In the genomic region with DNA sequence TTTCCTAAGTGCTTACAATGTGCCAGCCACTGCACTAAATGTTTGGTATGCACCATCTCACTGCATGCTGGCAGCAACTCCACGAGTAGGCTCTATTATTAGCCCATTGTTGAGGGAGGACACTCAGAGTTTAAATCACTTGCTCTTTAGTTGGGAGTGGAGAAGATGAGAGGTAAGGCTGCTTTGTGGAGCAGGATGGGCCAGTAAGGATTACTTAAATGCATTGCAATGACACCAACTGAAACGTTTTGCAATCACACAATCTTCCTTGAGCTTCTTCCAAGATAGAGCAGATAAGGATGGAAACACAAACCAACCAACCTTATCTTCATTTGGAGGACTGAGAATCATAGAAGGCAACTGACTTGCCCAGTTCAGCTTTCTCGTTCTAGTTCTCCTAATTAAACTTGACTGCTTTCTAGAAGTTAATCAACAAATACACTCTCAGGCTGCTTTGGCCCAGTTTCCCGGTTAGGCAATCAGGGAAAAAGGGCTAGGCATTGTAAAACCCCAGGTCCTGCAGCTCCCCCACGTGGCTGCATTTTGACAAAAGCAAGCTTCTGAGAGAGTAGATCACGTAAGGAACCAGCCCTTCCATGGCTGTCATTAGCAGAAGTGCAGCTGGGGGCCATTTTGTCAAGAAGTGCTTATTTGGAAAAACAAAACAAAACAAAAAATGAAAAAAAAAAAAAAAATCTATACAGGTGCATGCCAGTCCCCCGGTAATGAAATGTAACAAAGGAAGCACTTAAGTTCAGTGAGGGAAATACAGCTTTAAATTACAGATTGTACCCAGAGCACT, we compare ENCODE assay signal across 8 cellular contexts.
DNase-seq lines count a peak whose midpoint lies in the region; ATAC-seq, FAIRE-seq and TF ChIP-seq lines count a peak whose summit lies in the region.

No MANE protein-coding gene starts in this region.

- H2BK12ac ChIP-seq in H1 (ENCODE audit: low read depth, low read length) = peak overlapping the region; percentile 95

- TF ChIP-seq CTCF in AG09309 (IDR thresholded peaks at IDR 0.05; ENCODE audit: control insufficient read depth, insufficient read depth, low read depth, low read length, missing control alignments) (peak; percentile 81), H1 (IDR thresholded peaks at IDR 0.05; ENCODE audit: control extremely low read depth in 1 of 3, insufficient read depth in 1 of 3, low read depth in 1 of 3, low read length in 3 of 3) (peak; percentile 57 to 89 (median 82))

- H3K4me3 ChIP-seq in AG09309 (ENCODE audit: control insufficient read depth, low read depth, low read length) (no peak overlapping the region), H1 (ENCODE audit: extremely low read depth in 1 of 4, insufficient read depth in 2 of 4, low read depth in 3 of 4, low read length in 4 of 4) (peak overlapping the region in 2 of 4 experiments; percentile 13 to 48; a peak in 2 of 8 replicates), mesodermal cell (ENCODE audit: extremely low read depth, insufficient read depth, low read length, poor library complexity, severe bottlenecking) (peak overlapping the region; percentile 9)

- H3K4me1 Mint-ChIP-seq in activated CD4-positive, alpha-beta memory T cell treated with anti-CD3 and anti-CD28 coated beads, Interleukin-2, amount 10 ng/mL, durations not matched to agents 7 days and 5 days = peaks cover 39% of the 10 kb centered on the region

- no peak for FAIRE-seq in H1 (lab: Jason Lieb, UNC)

- H3K4me3 Mint-ChIP-seq in activated CD4-positive, alpha-beta memory T cell treated with anti-CD3 and anti-CD28 coated beads, Interleukin-2, amount 10 ng/mL, durations not matched to agents 7 days and 5 days = no peak overlapping the region

- CTCF ChIA-PET in activated CD4-positive, alpha-beta memory T cell treated with anti-CD3 and anti-CD28 coated beads, Interleukin-2, amount 10 ng/mL, durations not matched to agents 7 days and 5 days (lab: Charles Lee) = interaction anchor here (0.6 to 10.3 kb wide), 37 partner anchors 9 to 1612 kb away, joined by 3 to 100 read pairs (median 4); a partner anchor contains a TSS
- CTCF ChIA-PET in H1 (lab: Charles Lee; ENCODE audit: partially characterized antibody) = interaction anchor here (0.5 to 8.8 kb wide), 35 partner anchors 10 to 394 kb away, joined by 3 to 102 read pairs (median 4); no protein-coding TSS in a partner anchor

- H3K27ac Mint-ChIP-seq in activated CD4-positive, alpha-beta memory T cell treated with anti-CD3 and anti-CD28 coated beads, Interleukin-2, amount 10 ng/mL, durations not matched to agents 7 days and 5 days = no peak overlapping the region

- DNase-seq in AG09309 (ENCODE audit: low read depth) = peak; percentile 89
- peak; percentile 81 for DNase-seq in NCI-H524 treated with DMSO at 0.1 percent for 48 hours (lab: John Stamatoyannopoulos, UW)
- DNase-seq in activated CD4-positive, alpha-beta memory T cell treated with anti-CD3 and anti-CD28 coated beads, Interleukin-2, amount 10 ng/mL, durations not matched to agents 7 days and 5 days = peak; percentile 81
- DNase-seq in H1 (ENCODE audit: low read depth in 1 of 2, low spot score in 2 of 2) = peak; percentile 77 to 92
- DNase-seq in stimulated activated CD8-positive, alpha-beta memory T cell treated with anti-CD3 and anti-CD28 coated beads, Interleukin-15, amount 100 ng/mL, for 48 hours (ENCODE audit: low read depth in 2 of 2) = peak; percentile 47 to 63

- H3K14ac ChIP-seq in H1 (ENCODE audit: insufficient read length) = no peak overlapping the region

- H3K4ac ChIP-seq in H1 (replicated peaks; ENCODE audit: insufficient read length, low read depth, low read length) = peak overlapping the region; percentile 10

- H3K4me1 ChIP-seq in H1 (replicated peaks in 1 of 4; ENCODE audit: control insufficient read depth in 3 of 4, insufficient read depth in 4 of 4, low read length in 3 of 4) (peaks cover 6 to 25% (median 17%) of the 10 kb centered on the region in 4 experiments), mesodermal cell (ENCODE audit: control insufficient read depth, insufficient read depth, low read length, poor library complexity, severe bottlenecking) (peaks cover 49% of the 10 kb centered on the region)

- no peaks in the 10 kb centered on the region for H3K79me2 ChIP-seq in H1 (ENCODE audit: control insufficient read depth in 1 of 2, insufficient read depth in 2 of 2, low read length in 2 of 2)

- peak; percentile 97 to 99 for TF ChIP-seq RAD21 in H1 (IDR thresholded peaks at IDR 0.05 in 1 of 2, conservative IDR thresholded peaks at IDR 0.05 in 1 of 2; ENCODE audit: low read depth in 2 of 2, low read length in 2 of 2)

- peak overlapping the region in 1 of 4 experiments; percentile 41; a peak in 1 of 7 replicates for H3K9ac ChIP-seq in H1 (replicated peaks in 1 of 4; ENCODE audit: extremely low read depth in 1 of 4, low read depth in 3 of 4, low read length in 3 of 4)

- WGBS in H1 (ENCODE audit: extremely low coverage in 1 of 2, insufficient coverage in 1 of 2, insufficient read length in 1 of 2, insufficient replicate concordance in 2 of 2, low coverage in 1 of 2, low lambda C conversion rate in 2 of 2, missing lambda C conversion rate in 1 of 2), 2 experiments = 15% methylated on average over 7 of the region's 7 CpGs; no CpG with 5 or more reads in 1 of the 2 experiments
- 4 to 10% methylated on average over 5 to 6 of the region's 7 CpGs for WGBS in mesodermal cell (ENCODE audit: insufficient coverage in 2 of 2), 2 experiments

- ATAC-seq in GM18858 (IDR thresholded peaks at IDR 0.05; ENCODE audit: unreplicated experiment) (peak; percentile 45), HG03175 (IDR thresholded peaks at IDR 0.05; ENCODE audit: unreplicated experiment) (peak; percentile 71)

- H2BK5ac ChIP-seq in H1 (ENCODE audit: low read depth, low read length) = peak overlapping the region; percentile 76; the same call in 1 of the 2 replicates

- no peaks in the 10 kb centered on the region for H3K9me3 ChIP-seq in H1 (ENCODE audit: insufficient read depth in 2 of 2, low read depth in 1 of 2, low read length in 1 of 2)
- no peaks in the 10 kb centered on the region for H3K9me3 ChIP-seq in mesodermal cell (ENCODE audit: control insufficient read depth, low read length)

- peak overlapping the region; percentile 49 for H4K5ac ChIP-seq in H1 (ENCODE audit: insufficient read length, low read depth, low read length)

- no peaks in the 10 kb centered on the region for H4K20me1 ChIP-seq in H1 (replicated peaks in 1 of 2; ENCODE audit: control insufficient read depth in 1 of 2, insufficient read depth in 2 of 2, low read length in 2 of 2)

- no peak for TF ChIP-seq POLR2A in H1 (IDR thresholded peaks at IDR 0.05; ENCODE audit: control extremely low read depth in 1 of 2, low read depth in 2 of 2, low read length in 2 of 2)

- peak overlapping the region; percentile 46; the same call in 1 of the 2 replicates for H2BK15ac ChIP-seq in H1 (ENCODE audit: low read length)

- H3K27me3 Mint-ChIP-seq in activated CD4-positive, alpha-beta memory T cell treated with anti-CD3 and anti-CD28 coated beads, Interleukin-2, amount 10 ng/mL, durations not matched to agents 7 days and 5 days = no peaks in the 10 kb centered on the region

- peak overlapping the region; percentile 92 for H2AFZ ChIP-seq in H1 (ENCODE audit: low read length)

- peak overlapping the region; percentile 4 for H4K91ac ChIP-seq in H1 (replicated peaks; ENCODE audit: insufficient read length, low read length)

- H3K79me1 ChIP-seq in H1 (ENCODE audit: low read depth, low read length) = no peaks in the 10 kb centered on the region

- no peaks in the 10 kb centered on the region for H3K36me3 ChIP-seq in H1 (ENCODE audit: control insufficient read depth in 2 of 4, insufficient read depth in 4 of 4, low read length in 3 of 4)
- no peaks in the 10 kb centered on the region for H3K36me3 ChIP-seq in mesodermal cell (ENCODE audit: control insufficient read depth, insufficient read depth, low read length)

- peak overlapping the region; percentile 35 for H3K27ac ChIP-seq in H1 (ENCODE audit: low read depth, low read length)
- peak overlapping the region; percentile 93 for H3K27ac ChIP-seq in mesodermal cell (ENCODE audit: low read depth, low read length, severe bottlenecking)

- POLR2A ChIA-PET in activated CD4-positive, alpha-beta memory T cell treated with anti-CD3 and anti-CD28 coated beads, Interleukin-2, amount 10 ng/mL, durations not matched to agents 7 days and 5 days (lab: Charles Lee) = interaction anchor here (0.8 to 2.5 kb wide), 6 partner anchors 297 to 360 kb away, joined by 3 to 13 read pairs (median 6); a partner anchor contains a TSS
- POLR2A ChIA-PET in H1 (lab: Charles Lee; ENCODE audit: partially characterized antibody) = interaction anchor here (0.6 to 1.6 kb wide), 6 partner anchors 25 to 374 kb away, joined by 3 to 4 read pairs (median 3); no protein-coding TSS in a partner anchor

- no peak overlapping the region for H2AK5ac ChIP-seq in H1 (ENCODE audit: low read depth, low read length)

- H4K8ac ChIP-seq in H1 (ENCODE audit: extremely low read depth, insufficient read depth, low read length) = no peak overlapping the region

- peak overlapping the region; percentile 52 for H3K18ac ChIP-seq in H1 (ENCODE audit: extremely low read depth, low read length)

- H3K27me3 ChIP-seq in H1 (replicated peaks in 1 of 4; ENCODE audit: control insufficient read depth in 3 of 4, extremely low read depth in 1 of 4, insufficient read depth in 3 of 4, low read length in 3 of 4) = no peaks in the 10 kb centered on the region

- peak overlapping the region; percentile 14 to 49; a peak in 3 of 4 replicates for H3K4me2 ChIP-seq in H1 (ENCODE audit: insufficient read depth in 1 of 2, low read depth in 2 of 2, low read length in 2 of 2)

- no peaks in the 10 kb centered on the region for H3K9me3 Mint-ChIP-seq in activated CD4-positive, alpha-beta memory T cell treated with anti-CD3 and anti-CD28 coated beads, Interleukin-2, amount 10 ng/mL, durations not matched to agents 7 days and 5 days

- H3K56ac ChIP-seq in H1 (replicated peaks; ENCODE audit: insufficient read length, low read depth, low read length) = no peak overlapping the region

- H3K23ac ChIP-seq in H1 (ENCODE audit: insufficient read length) = no peak overlapping the region

- TF ChIP-seq EP300 in H1 (IDR thresholded peaks at IDR 0.05; ENCODE audit: borderline replicate concordance in 1 of 2, low read depth in 2 of 2, low read length in 2 of 2) = no peak

- no peaks in the 10 kb centered on the region for H3K36me3 Mint-ChIP-seq in activated CD4-positive, alpha-beta memory T cell treated with anti-CD3 and anti-CD28 coated beads, Interleukin-2, amount 10 ng/mL, durations not matched to agents 7 days and 5 days (ENCODE audit: low read depth)

- peak overlapping the region; percentile 8 for H2BK120ac ChIP-seq in H1 (replicated peaks; ENCODE audit: low read depth, low read length)

- no peaks in the 10 kb centered on the region for H3K23me2 ChIP-seq in H1 (ENCODE audit: low read depth, low read length)

- H2BK20ac ChIP-seq in H1 (ENCODE audit: low read length) = peak overlapping the region; percentile 91

TF ChIP-seq in H1, 55 proteins besides CTCF, POLR2A, EP300 and RAD21 (continues in another document):
- no peak for TF ChIP-seq SP4 (IDR thresholded peaks at IDR 0.05; ENCODE audit: low read length)
- TF ChIP-seq, protein P1, sequence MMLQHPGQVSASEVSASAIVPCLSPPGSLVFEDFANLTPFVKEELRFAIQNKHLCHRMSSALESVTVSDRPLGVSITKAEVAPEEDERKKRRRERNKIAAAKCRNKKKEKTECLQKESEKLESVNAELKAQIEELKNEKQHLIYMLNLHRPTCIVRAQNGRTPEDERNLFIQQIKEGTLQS (IDR thresholded peaks at IDR 0.05; ENCODE audit: insufficient read depth, low read depth, low read length) = 0 out of 2 replicates have a peak, but pooled peaks have one; percentile 16
